ENCODE assay signal across 9 cellular contexts in the genomic region with DNA sequence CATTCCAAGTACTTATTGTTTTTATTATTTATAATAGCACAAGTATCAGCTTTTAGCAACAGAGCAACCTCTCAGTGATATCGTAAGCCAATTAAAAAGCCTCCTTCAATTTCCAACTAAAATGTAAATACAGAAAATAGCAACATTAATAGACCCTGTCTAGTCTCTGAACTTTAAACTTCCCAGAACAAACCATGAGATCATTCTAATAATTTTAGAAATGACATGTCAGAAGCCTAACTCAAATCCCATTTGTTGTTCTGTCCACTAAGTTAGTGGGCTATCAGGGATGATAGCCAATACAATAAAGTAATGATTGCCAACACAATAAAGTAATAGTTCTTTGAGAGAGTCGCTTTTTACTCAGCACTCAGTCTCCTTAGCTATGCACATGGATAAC. TPM values are rescaled to one million over a fixed set of nuclear protein-coding genes. Genes with fewer than 3 reads are reported as not detected.
"Had no signal": no experiment of that assay in that cellular context is flagged by ENCODE, and none has a peak within 500 bp of the region (broad histone marks: within the 10 kb centered on the region; RNA-seq: fewer than 3 reads in every experiment).

No MANE protein-coding gene starts in this region.

- ATAC-seq: GM23338, HCT116 had no signal

- H3K4me1 ChIP-seq: HAP-1 had no signal

- H3K27ac ChIP-seq: GM23248 had no signal

- H3K9me3 ChIP-seq: HAP-1 had no signal

- H3K36me3 ChIP-seq: HAP-1 had no signal

- H3K4me3 ChIP-seq: GM23248, GM23338, HAP-1 had no signal

- DNase-seq: GM23248, GOT3, H7, H9, HCEC 1CT, HFFc6 had no signal

RNA-seq across cellular contexts. Expression of a gene that starts 22.3 kb away (rescaled TPM):
- total RNA-seq: GM23338 had no signal
